Comparison of ENCODE assay signal across 9 cellular contexts in genomic region chr5:75051217-75051751, GRCh38. TPM values are rescaled to one million over a fixed set of nuclear protein-coding genes. Genes with fewer than 3 reads are reported as not detected.
DNase-seq lines count a peak whose midpoint lies in the region; ATAC-seq and TF ChIP-seq lines count a peak whose summit lies in the region.
"Had no signal": no experiment of that assay in that cellular context is flagged by ENCODE, and none has a peak within 500 bp of the region (broad histone marks: within the 10 kb centered on the region; RNA-seq: fewer than 3 reads in every experiment).

No MANE protein-coding gene starts in this region.

- no peak overlapping the region for H2BK120ac ChIP-seq in mesendoderm (ENCODE audit: low read depth, low read length)

- TF ChIP-seq POLR2A in vagina (IDR thresholded peaks at IDR 0.05), result no peak

- peaks cover 1% of the 10 kb centered on the region for H3K27me3 Mint-ChIP-seq in activated naive CD8-positive, alpha-beta T cell treated with anti-CD3 and anti-CD28 coated beads, Interleukin-2, amount 50 U/mL, for 24 hours

- H3K4ac ChIP-seq in mesendoderm (ENCODE audit: low read depth, low read length), result no peak overlapping the region

- no peak for TF ChIP-seq CTCF in vagina (IDR thresholded peaks at IDR 0.05)

- peak overlapping the region; percentile 19 for H3K4me2 ChIP-seq in mesendoderm (ENCODE audit: low read length)

- no peak overlapping the region for H2BK15ac ChIP-seq in mesendoderm (replicated peaks; ENCODE audit: low read depth)

- no peak overlapping the region for H2BK5ac ChIP-seq in mesendoderm (ENCODE audit: low read length)

- no peaks in the 10 kb centered on the region for H3K36me3 Mint-ChIP-seq in activated naive CD8-positive, alpha-beta T cell treated with anti-CD3 and anti-CD28 coated beads, Interleukin-2, amount 50 U/mL, for 24 hours (ENCODE audit: low read depth)

- peaks cover 3% of the 10 kb centered on the region for H3K79me1 ChIP-seq in mesendoderm (ENCODE audit: low read length)

- ATAC-seq in activated naive CD8-positive, alpha-beta T cell treated with anti-CD3 and anti-CD28 coated beads, Interleukin-2, amount 50 U/mL, for 24 hours, result peak; percentile 16

- H4K8ac ChIP-seq in mesendoderm (ENCODE audit: low read depth, low read length), result no peak overlapping the region

- no peak overlapping the region for H4K5ac ChIP-seq in mesendoderm (ENCODE audit: low read length)

- peak; percentile 42 to 69 (median 51) for DNase-seq in stimulated activated naive CD4-positive, alpha-beta T cell (lab: John Stamatoyannopoulos, UW)
- no peak for DNase-seq in stimulated activated naive CD4-positive, alpha-beta T cell treated with Interleukin-2 at 50 U/mL for 16 hours (lab: John Stamatoyannopoulos, UW)
- peak; percentile 33 for DNase-seq in activated naive CD8-positive, alpha-beta T cell treated with anti-CD3 and anti-CD28 coated beads, Interleukin-2, amount 50 U/mL, for 24 hours
- DNase-seq in mesendoderm, result peak; percentile 32
- DNase-seq in vagina (ENCODE audit: extremely low spot score in 2 of 2), result no peak
- DNase-seq in inferior parietal cortex (ENCODE audit: extremely low spot score), result no peak
- DNase-seq in hypothalamus (lab: John Stamatoyannopoulos, UW), result no peak
- no peak for DNase-seq in NOMO-1 treated with dmso at 0.1 percent for 144 hours (lab: John Stamatoyannopoulos, UW; ENCODE audit: unreplicated experiment)

- H3K27ac ChIP-seq in mesendoderm (ENCODE audit: low read depth, low read length) (no peak overlapping the region), vagina (peak overlapping the region; percentile 15)
- H3K27ac ChIP-seq: suprapubic skin had no signal

- intact Hi-C loops in vagina (cut with DNase I), result no loop called here

- no CpG with 5 or more reads among the region's 7 CpGs for WGBS in mesendoderm (ENCODE audit: extremely low coverage, insufficient coverage, low lambda C conversion rate)

- H3K18ac ChIP-seq in mesendoderm (ENCODE audit: low read length), result no peak overlapping the region

- H3K4me1 ChIP-seq in mesendoderm (ENCODE audit: control insufficient read depth, low read depth, low read length), result peaks cover 18% of the 10 kb centered on the region
- H3K4me1 ChIP-seq in vagina, result peaks cover 48% of the 10 kb centered on the region

- no peak overlapping the region for H3K23ac ChIP-seq in mesendoderm (ENCODE audit: low read length)

- peaks cover 74% of the 10 kb centered on the region for H3K4me1 Mint-ChIP-seq in activated naive CD8-positive, alpha-beta T cell treated with anti-CD3 and anti-CD28 coated beads, Interleukin-2, amount 50 U/mL, for 24 hours

- H3K27me3 ChIP-seq in mesendoderm (ENCODE audit: insufficient read depth, low read length, poor library complexity) (no peaks in the 10 kb centered on the region), vagina (no peaks in the 10 kb centered on the region)
- H3K27me3 ChIP-seq: suprapubic skin had no signal

- H3K27ac Mint-ChIP-seq in activated naive CD8-positive, alpha-beta T cell treated with anti-CD3 and anti-CD28 coated beads, Interleukin-2, amount 50 U/mL, for 24 hours, result peak overlapping the region; percentile 74

- no peaks in the 10 kb centered on the region for H3K9me3 ChIP-seq in vagina
- H3K9me3 ChIP-seq: suprapubic skin had no signal

- H3K4me3 ChIP-seq in mesendoderm (ENCODE audit: low read length) (no peak overlapping the region), vagina (peak overlapping the region; percentile 84 to 90)

- no peak overlapping the region for H2AK5ac ChIP-seq in mesendoderm (ENCODE audit: low read length)

- peak overlapping the region; percentile 11 for H3K56ac ChIP-seq in mesendoderm (ENCODE audit: low read length)

- peak overlapping the region; percentile 0 for H3K9ac ChIP-seq in mesendoderm (ENCODE audit: low read length)

- H3K36me3 ChIP-seq in mesendoderm (ENCODE audit: control insufficient read depth, insufficient read depth, low read length) (no peaks in the 10 kb centered on the region), vagina (no peaks in the 10 kb centered on the region)
- H3K36me3 ChIP-seq: suprapubic skin had no signal

- no peaks in the 10 kb centered on the region for H3K9me3 Mint-ChIP-seq in activated naive CD8-positive, alpha-beta T cell treated with anti-CD3 and anti-CD28 coated beads, Interleukin-2, amount 50 U/mL, for 24 hours

- peaks cover 29% of the 10 kb centered on the region for H3K79me2 ChIP-seq in mesendoderm (ENCODE audit: control insufficient read depth, insufficient read depth, low read length)

- peak overlapping the region; percentile 89 for H3K4me3 Mint-ChIP-seq in activated naive CD8-positive, alpha-beta T cell treated with anti-CD3 and anti-CD28 coated beads, Interleukin-2, amount 50 U/mL, for 24 hours

RNA-seq across cellular contexts. Expression of gene GCNT4, which starts 1.1 kb away (rescaled TPM):
- polyA plus RNA-seq in mesendoderm (2013, experiment 1 of 2), result 13.6 TPM
- 13.4 TPM for polyA plus RNA-seq in mesendoderm (2013, experiment 2 of 2)
- 2.5 TPM for total RNA-seq in vagina

Comparison
In these comparisons a context has a peak if more than half of its experiments do, and no peak if none do; other contexts are left out.
1. DNase-seq: peak in stimulated activated naive CD4-positive, alpha-beta T cell (6 of 6), activated naive CD8-positive, alpha-beta T cell treated with anti-CD3 and anti-CD28 coated beads, Interleukin-2, amount 50 U/mL, for 24 hours (single experiment) and mesendoderm (single experiment); none in stimulated activated naive CD4-positive, alpha-beta T cell treated with Interleukin-2 at 50 U/mL for 16 hours (single experiment), vagina (0 of 2), inferior parietal cortex (single experiment), hypothalamus (0 of 51) and NOMO-1 treated with dmso at 0.1 percent for 144 hours (single experiment).